ENCODE assay signal across 1 cellular context in the genomic region with DNA sequence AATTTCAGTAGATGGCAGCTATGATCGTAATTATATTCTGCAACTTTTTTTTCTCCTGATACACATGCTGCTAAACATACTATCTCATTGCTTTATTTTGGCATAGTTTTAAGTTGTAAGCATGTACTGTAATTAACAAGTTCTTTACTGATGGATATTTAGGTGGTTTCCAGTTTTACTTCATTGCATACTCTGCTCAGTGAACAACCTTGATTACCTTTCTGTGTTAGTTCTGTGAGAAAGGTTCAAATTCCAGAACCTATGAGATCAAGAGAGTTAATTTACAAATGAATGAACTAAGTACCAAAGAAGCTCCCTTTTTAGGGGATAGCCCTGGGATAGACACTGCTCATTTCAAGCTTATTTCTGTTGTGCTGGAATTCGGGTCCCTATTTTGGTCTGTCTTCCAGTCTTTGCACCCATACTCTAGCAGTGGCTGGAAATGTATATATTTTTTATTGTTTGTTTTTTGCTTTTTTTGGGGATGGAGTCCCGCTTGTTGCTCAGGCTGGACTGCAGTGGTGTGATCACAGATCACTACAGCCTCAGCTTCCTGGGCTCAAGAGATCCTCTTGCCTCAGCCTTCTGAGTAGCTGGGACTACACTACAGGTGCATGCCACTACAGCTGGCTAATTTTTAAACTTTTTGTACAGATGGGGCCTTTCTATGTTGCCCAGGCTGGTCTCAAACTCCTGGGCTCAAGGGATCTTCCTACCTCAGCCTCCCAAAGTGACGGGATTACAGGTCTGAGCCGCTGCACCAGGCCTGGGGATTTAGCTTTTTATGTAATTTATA.
TF ChIP-seq lines count a peak whose summit lies in the region.

No MANE protein-coding gene starts in this region.

TF ChIP-seq in WTC11, 78 proteins besides CTCF, POLR2A, EP300 and RAD21 (continued from another document):
- TF ChIP-seq GRHL2 (CRISPR knock-in tag; IDR thresholded peaks at IDR 0.05; ENCODE audit: insufficient replicate concordance, severe bottlenecking) (no peak), ARID4B (CRISPR knock-in tag; IDR thresholded peaks at IDR 0.05; ENCODE audit: borderline replicate concordance) (no peak), OVOL2 (CRISPR knock-in tag; IDR thresholded peaks at IDR 0.05; ENCODE audit: borderline replicate concordance) (no peak)
TF ChIP-seq in WTC11: peak in this region for 0.
